Comparison of ENCODE assay signal across 10 cellular contexts in genomic region chr17:75808905-75809621, GRCh38. TPM values are rescaled to one million over a fixed set of nuclear protein-coding genes. Genes with fewer than 3 reads are reported as not detected.
DNase-seq lines count a peak whose midpoint lies in the region; ATAC-seq and TF ChIP-seq lines count a peak whose summit lies in the region.
"Had no signal": no experiment of that assay in that cellular context is flagged by ENCODE, and none has a peak within 500 bp of the region (broad histone marks: within the 10 kb centered on the region; RNA-seq: fewer than 3 reads in every experiment).

No MANE protein-coding gene starts in this region.

- no peak overlapping the region for H3K4me2 ChIP-seq in IMR-90 (ENCODE audit: low read depth, low read length)
- H3K4me2 ChIP-seq in PC-9: no peak overlapping the region

- H3K9me2 ChIP-seq in PC-9 (ENCODE audit: insufficient read depth): no peaks in the 10 kb centered on the region

- H4K91ac ChIP-seq in IMR-90 (ENCODE audit: insufficient read depth, low read depth, low read length): no peak overlapping the region

- H3K36me3 ChIP-seq in IMR-90 (ENCODE audit: control insufficient read depth, insufficient read depth, low read length) (peaks cover 33% of the 10 kb centered on the region), PC-9 (ENCODE audit: low read depth) (no peaks in the 10 kb centered on the region)

- H3K9me3 ChIP-seq in IMR-90 (ENCODE audit: control insufficient read depth, insufficient read depth, low read length) (no peaks in the 10 kb centered on the region), PC-9 (ENCODE audit: insufficient read depth, low read depth) (no peaks in the 10 kb centered on the region)

- H3K4me1 ChIP-seq in IMR-90 (ENCODE audit: control insufficient read depth, insufficient read depth, low read length) (no peaks in the 10 kb centered on the region; the same call in 1 of the 2 replicates), PC-9 (replicated peaks; ENCODE audit: insufficient read depth) (no peaks in the 10 kb centered on the region)

- WGBS in IMR-90 (ENCODE audit: extremely low coverage in 2 of 2, insufficient read length in 1 of 2), 2 experiments: 100% methylated on average over 2 of the region's 18 CpGs; no CpG with 5 or more reads in 1 of the 2 experiments

- H3K18ac ChIP-seq in IMR-90 (ENCODE audit: low read depth, low read length): no peak overlapping the region

- BruUV-seq in IMR-90 (replicated peaks; lab: Mats Ljungman, UMichigan) (no TSS peak), PC-9 (replicated peaks; lab: Mats Ljungman, UMichigan) (no TSS peak)

- no peak for TF ChIP-seq RAD21 in IMR-90 (IDR thresholded peaks at IDR 0.05; ENCODE audit: low read length)

- H3K4me3 ChIP-seq in IMR-90 (ENCODE audit: insufficient read depth, low read depth, low read length) (no peak overlapping the region), epithelial cell of esophagus (ENCODE audit: low read length) (no peak overlapping the region), PC-9 (no peak overlapping the region)

- ATAC-seq in IMR-90 (ENCODE audit: low read depth): peak; percentile 59; the same call in 1 of the 2 replicates

- POLR2A ChIA-PET in GM10248 (lab: Yijun Ruan, JAX) (interaction anchor here (0.6 to 1.6 kb wide), 5 partner anchors 8 to 45 kb away, joined by 3 to 5 read pairs (median 3); no protein-coding TSS in a partner anchor), IMR-90 (lab: Charles Lee; ENCODE audit: unreplicated experiment) (no interaction called here), PC-9 (lab: Charles Lee; ENCODE audit: unreplicated experiment) (no interaction called here)

- H3K9me1 ChIP-seq in IMR-90 (ENCODE audit: insufficient read depth, low read length): peaks cover 7% of the 10 kb centered on the region; the same call in 1 of the 2 replicates

- H4K20me1 ChIP-seq in IMR-90 (ENCODE audit: insufficient read depth, low read length): peaks cover 24% of the 10 kb centered on the region
- H4K20me1 ChIP-seq in PC-9 (ENCODE audit: insufficient read depth): 0 out of 2 replicates have a peak, but pooled peaks cover 2% of the 10 kb centered on the region

- H3K14ac ChIP-seq in IMR-90 (replicated peaks; ENCODE audit: low read depth, low read length): no peak overlapping the region

- H3K23ac ChIP-seq in IMR-90 (ENCODE audit: low read depth, low read length): no peak overlapping the region

- H3F3A ChIP-seq in PC-9 (ENCODE audit: insufficient read depth, low read depth): peaks cover 4% of the 10 kb centered on the region; the same call in 1 of the 2 replicates

- H3K4ac ChIP-seq in IMR-90 (ENCODE audit: low read depth, low read length): no peak overlapping the region

- TF ChIP-seq POLR2A in IMR-90 (IDR thresholded peaks at IDR 0.05; ENCODE audit: low read depth, low read length): no peak

- CTCF ChIA-PET in GM10248 (lab: Yijun Ruan, JAX) (interaction anchor here (0.7 to 4.1 kb wide), 11 partner anchors 9 to 58 kb away, joined by 3 to 15 read pairs (median 5); partner anchors contain the start of gene GALK1), IMR-90 (lab: Yijun Ruan, JAX) (no interaction called here), PC-9 (lab: Charles Lee) (no interaction called here)

- no peak overlapping the region for H4K5ac ChIP-seq in IMR-90 (ENCODE audit: low read depth, low read length)

- no peak overlapping the region for H3K56ac ChIP-seq in IMR-90 (ENCODE audit: extremely low read depth, insufficient read depth, low read length)

- DNase-seq in GM10248 (ENCODE audit: extremely low spot score) (peak; percentile 80), IMR-90 (peak; percentile 37), epithelial cell of esophagus (ENCODE audit: low read depth) (peak; percentile 67), posterior vena cava (ENCODE audit: low spot score) (peak; percentile 92), PC-9 (no peak), NCI-H1092 (lab: John Stamatoyannopoulos, UW) (no peak), SKM-1 (lab: John Stamatoyannopoulos, UW; ENCODE audit: unreplicated experiment) (no peak)
- no peak for DNase-seq in activated CD8-positive, alpha-beta memory T cell treated with anti-CD3 and anti-CD28 coated beads for 24 hours
- DNase-seq: activated CD4-positive, CD25-positive, alpha-beta regulatory T cell treated with anti-CD3 and anti-CD28 coated beads, Interleukin-2, amount 50 U/mL, for 72 hours; naive B cell had no signal

- peaks cover 11 to 40% of the 10 kb centered on the region in 2 experiments; a peak in 3 of 4 replicates for H3K79me1 ChIP-seq in IMR-90 (ENCODE audit: low read depth in 1 of 2, low read length in 2 of 2)

- no peak overlapping the region for H2AK5ac ChIP-seq in IMR-90 (ENCODE audit: low read depth, low read length)

- H3K27ac ChIP-seq in IMR-90 (ENCODE audit: insufficient read depth, low read length) (no peak overlapping the region), PC-9 (no peak overlapping the region)

- H4K8ac ChIP-seq in IMR-90 (ENCODE audit: low read depth in 2 of 2, low read length in 2 of 2): no peak overlapping the region

- no peak overlapping the region for H2AK9ac ChIP-seq in IMR-90 (replicated peaks; ENCODE audit: low read depth, low read length, poor library complexity)

- no peak overlapping the region for H2BK120ac ChIP-seq in IMR-90 (ENCODE audit: low read depth, low read length)

- intact Hi-C loops in IMR-90 (cut with micrococcal nuclease): no loop called here
- intact Hi-C loops in posterior vena cava (cut with DNase I): no loop called here
- intact Hi-C loops in PC-9 (cut with micrococcal nuclease; ENCODE audit: unreplicated experiment): no loop called here

- dilution Hi-C loops in IMR-90 (cut with HindIII; ENCODE audit: low sequenced_read_pairs, unreplicated experiment): no loop called here

- TF ChIP-seq CTCF in GM10248 (IDR thresholded peaks at IDR 0.05; ENCODE audit: control extremely low read depth, extremely low read depth, low read depth, missing control alignments) (no peak), IMR-90 (conservative IDR thresholded peaks at IDR 0.05; ENCODE audit: low read depth, low read length) (no peak), epithelial cell of esophagus (IDR thresholded peaks at IDR 0.05; ENCODE audit: insufficient read depth, low read depth, low read length, missing control alignments) (no peak), PC-9 (conservative IDR thresholded peaks at IDR 0.05) (no peak)

- no peak overlapping the region for H2BK15ac ChIP-seq in IMR-90 (ENCODE audit: low read depth, low read length)

- no peak overlapping the region for H3K9ac ChIP-seq in IMR-90 (ENCODE audit: low read depth, low read length)

- H2AFZ ChIP-seq in IMR-90 (replicated peaks; ENCODE audit: low read length, poor library complexity): no peak overlapping the region
- H2AFZ ChIP-seq in PC-9: no peak overlapping the region

- no peak overlapping the region for H2BK20ac ChIP-seq in IMR-90 (ENCODE audit: low read depth, low read length)

- in situ Hi-C loops in IMR-90 (cut with MboI; ENCODE audit: low sequenced_read_pairs): no loop called here

- H3K79me2 ChIP-seq in PC-9 (ENCODE audit: low read depth): no peaks in the 10 kb centered on the region

- no peaks in the 10 kb centered on the region for H3K27me3 ChIP-seq in IMR-90 (ENCODE audit: control insufficient read depth, insufficient read depth, low read length)
- no peaks in the 10 kb centered on the region for H3K27me3 ChIP-seq in PC-9 (ENCODE audit: insufficient read depth, low read depth)

- H2BK5ac ChIP-seq in IMR-90 (ENCODE audit: low read depth, low read length, poor library complexity, severe bottlenecking): no peak overlapping the region

TF ChIP-seq in IMR-90, 13 proteins besides CTCF, POLR2A, EP300 and RAD21:
- TF ChIP-seq NFE2L2 (IDR thresholded peaks at IDR 0.05; ENCODE audit: low read depth, low read length) (no peak), RFX5 (IDR thresholded peaks at IDR 0.05; ENCODE audit: low read depth, low read length) (no peak), MXI1 (IDR thresholded peaks at IDR 0.05; ENCODE audit: borderline replicate concordance, low read depth, low read length) (no peak), CEBPB (IDR thresholded peaks at IDR 0.05; ENCODE audit: low read depth, low read length) (no peak), USF2 (IDR thresholded peaks at IDR 0.05; ENCODE audit: low read depth, low read length) (no peak), BHLHE40 (IDR thresholded peaks at IDR 0.05; ENCODE audit: low read depth, low read length) (no peak)
TF ChIP-seq in IMR-90: peak in this region for 0.

RNA-seq across cellular contexts. Expression of gene UNK, which starts 24.5 kb away (rescaled TPM):
- total RNA-seq in IMR-90 (2012; rRNA removed): 15.4 and 15.8 TPM in 2 replicates
- 16.9 and 17.3 TPM in 2 replicates for polyA plus RNA-seq in IMR-90 (2012; rRNA removed)
- polyA plus RNA-seq in IMR-90 (2012; cell fraction: cytosol; rRNA removed): 14.3 and 21.3 TPM in 2 replicates
- polyA plus RNA-seq in IMR-90 (2012; cell fraction: nucleus; rRNA removed; ENCODE audit: low replicate concordance): 35.1 and 41.8 TPM in 2 replicates
- total RNA-seq in posterior vena cava: 10 to 100 TPM; 23.3 to 32.9 TPM
- total RNA-seq in PC-9 (2021): 25.3 and 27.8 TPM in 2 replicates

RNA-seq across cellular contexts. Expression of gene UNC13D, which starts 35.1 kb away (rescaled TPM):
- total RNA-seq in IMR-90 (2012; rRNA removed) (under 0.01 TPM in 1 of 2 replicates, not detected in the other), posterior vena cava (10 to 100 TPM in 1 of 2 donors, 1 to 10 TPM in 1; 7.3 to 15.1 TPM), PC-9 (2021) (94.4 and 108 TPM in 2 replicates)
- polyA plus RNA-seq in IMR-90 (2012; rRNA removed): 0.31 and 0.52 TPM in 2 replicates
- 0.14 and 1.0 TPM in 2 replicates for polyA plus RNA-seq in IMR-90 (2012; cell fraction: cytosol; rRNA removed)
- polyA plus RNA-seq in IMR-90 (2012; cell fraction: nucleus; rRNA removed; ENCODE audit: low replicate concordance): 2.1 and 4.2 TPM in 2 replicates

RNA-seq across cellular contexts. Expression of gene GALK1, which starts 44.1 kb away (rescaled TPM):
- total RNA-seq in IMR-90 (2012; rRNA removed) (18.9 and 21.9 TPM in 2 replicates), posterior vena cava (10 to 100 TPM; 21.0 to 27.6 TPM), PC-9 (2021) (12.7 and 12.8 TPM in 2 replicates)
- 19.9 and 28.7 TPM in 2 replicates for polyA plus RNA-seq in IMR-90 (2012; rRNA removed)
- 34.6 and 48.4 TPM in 2 replicates for polyA plus RNA-seq in IMR-90 (2012; cell fraction: cytosol; rRNA removed)
- polyA plus RNA-seq in IMR-90 (2012; cell fraction: nucleus; rRNA removed; ENCODE audit: low replicate concordance): 51.9 and 143 TPM in 2 replicates

RNA-seq across cellular contexts. Expression of gene WBP2, which starts 46.1 kb away (rescaled TPM):
- total RNA-seq in IMR-90 (2012; rRNA removed) (7.8 and 9.0 TPM in 2 replicates), posterior vena cava (100 to 1,000 TPM in 1 of 2 donors, 10 to 100 TPM in 1; 75.8 to 111 TPM), PC-9 (2021) (114 and 159 TPM in 2 replicates)
- 35.5 and 36.7 TPM in 2 replicates for polyA plus RNA-seq in IMR-90 (2012; rRNA removed)
- polyA plus RNA-seq in IMR-90 (2012; cell fraction: cytosol; rRNA removed): 28.5 and 41.3 TPM in 2 replicates
- 54.3 and 84.4 TPM in 2 replicates for polyA plus RNA-seq in IMR-90 (2012; cell fraction: nucleus; rRNA removed; ENCODE audit: low replicate concordance)

Comparison
In these comparisons a context has a peak if more than half of its experiments do, and no peak if none do; other contexts are left out.
1. DNase-seq: peak in GM10248 (single experiment), IMR-90 (single experiment), epithelial cell of esophagus (single experiment) and posterior vena cava (single experiment); none in activated CD8-positive, alpha-beta memory T cell treated with anti-CD3 and anti-CD28 coated beads for 24 hours (single experiment), PC-9 (0 of 2), NCI-H1092 (single experiment) and SKM-1 (single experiment).